1 cellular context compared by ENCODE assay signal in the genomic region with DNA sequence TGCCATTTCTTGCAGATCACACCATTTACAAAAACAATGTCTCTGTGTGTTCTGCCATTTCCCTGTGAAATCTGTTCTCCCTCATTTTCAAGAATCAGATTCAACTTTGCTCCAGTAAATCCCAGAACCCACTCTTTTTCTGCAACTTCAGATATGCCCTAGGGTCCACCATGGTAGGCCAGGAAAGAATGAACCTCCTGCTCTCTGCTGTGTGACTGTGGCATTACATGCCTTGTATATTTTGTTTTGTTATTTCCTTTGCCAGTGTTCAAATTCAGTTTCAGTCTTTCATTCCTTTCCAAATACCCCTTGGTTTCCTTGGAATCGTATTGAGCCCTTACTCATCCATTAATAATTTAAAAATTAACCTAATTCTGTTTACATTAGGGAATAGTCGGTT.
TF ChIP-seq lines count a peak whose summit lies in the region.

No MANE protein-coding gene starts in this region.

TF ChIP-seq in H1, 55 proteins besides CTCF, POLR2A, EP300 and RAD21:
- TF ChIP-seq TAF1 (IDR thresholded peaks at IDR 0.05; ENCODE audit: low read depth, low read length): no peak
- TF ChIP-seq CTBP2 (IDR thresholded peaks at IDR 0.05; ENCODE audit: borderline replicate concordance, insufficient read depth, insufficient read length, low read length): no peak
- TF ChIP-seq YY1 (IDR thresholded peaks at IDR 0.05; ENCODE audit: low read depth, low read length): no peak
- no peak for TF ChIP-seq BACH1 (IDR thresholded peaks at IDR 0.05; ENCODE audit: low read length)
- TF ChIP-seq CHD2 (IDR thresholded peaks at IDR 0.05; ENCODE audit: low read length): no peak
- no peak for TF ChIP-seq BCL11A (IDR thresholded peaks at IDR 0.05; ENCODE audit: low read depth in 2 of 2, low read length in 2 of 2)
- no peak for TF ChIP-seq POU5F1 (IDR thresholded peaks at IDR 0.05; ENCODE audit: low read depth, low read length)
- no peak for TF ChIP-seq GTF2F1 (IDR thresholded peaks at IDR 0.05; ENCODE audit: borderline replicate concordance, low read depth, low read length)
- TF ChIP-seq HDAC2 (IDR thresholded peaks at IDR 0.05; ENCODE audit: borderline replicate concordance in 1 of 2, low read depth in 2 of 2, low read length in 2 of 2): no peak
- TF ChIP-seq TCF12 (IDR thresholded peaks at IDR 0.05; ENCODE audit: low read depth, low read length): no peak
- no peak for TF ChIP-seq CREB1 (IDR thresholded peaks at IDR 0.05)
- TF ChIP-seq SUZ12 (IDR thresholded peaks at IDR 0.05; ENCODE audit: low read length): no peak
